8 cellular contexts compared by ENCODE assay signal in genomic region chr5:56951131-56951945, GRCh38. TPM values are rescaled to one million over a fixed set of nuclear protein-coding genes. Genes with fewer than 3 reads are reported as not detected.
DNase-seq lines count a peak whose midpoint lies in the region; ATAC-seq, FAIRE-seq and TF ChIP-seq lines count a peak whose summit lies in the region.

No MANE protein-coding gene starts in this region.

- TF ChIP-seq EP300 in tibial nerve (IDR thresholded peaks at IDR 0.05), result no peak

- TF ChIP-seq POLR2A in GM12891 (IDR thresholded peaks at IDR 0.05; ENCODE audit: low read depth, low read length) (no peak), H54 (IDR thresholded peaks at IDR 0.05; ENCODE audit: low read depth, low read length) (no peak), esophagus squamous epithelium (IDR thresholded peaks at IDR 0.05) (no peak), tibial nerve (IDR thresholded peaks at IDR 0.05) (no peak)

- H3K27me3 ChIP-seq in esophagus squamous epithelium (peaks cover 0 to 19% (median 0%) of the 10 kb centered on the region in 4 donors), tibial nerve (no peaks in the 10 kb centered on the region)

- H3K4me1 Mint-ChIP-seq in natural killer cell, result peaks cover 28 to 30% of the 10 kb centered on the region in 2 donors

- no peak for TF ChIP-seq CTCF in LNCaP clone FGC (IDR thresholded peaks at IDR 0.05; ENCODE audit: control insufficient read depth, extremely low read depth, insufficient read depth)
- TF ChIP-seq CTCF in esophagus squamous epithelium (IDR thresholded peaks at IDR 0.05), result no peak
- no peak for TF ChIP-seq CTCF in natural killer cell (IDR thresholded peaks at IDR 0.05)
- no peak for TF ChIP-seq CTCF in tibial nerve (IDR thresholded peaks at IDR 0.05)

- FAIRE-seq in GM12891 (lab: Jason Lieb, UNC), result no peak
- no peak for FAIRE-seq in H54 (lab: Jason Lieb, UNC)

- ATAC-seq in natural killer cell, result peak; percentile 32 to 45 (median 44)

- H3K9me3 ChIP-seq in esophagus squamous epithelium, result no peaks in the 10 kb centered on the region
- H3K9me3 ChIP-seq in tibial nerve, result no peaks in the 10 kb centered on the region

- H3K4me3 Mint-ChIP-seq in natural killer cell, result peak overlapping the region; percentile 87

- H3K27ac ChIP-seq in esophagus squamous epithelium (peak overlapping the region; percentile 87 to 93 (median 92)), tibial nerve (peak overlapping the region; percentile 86 to 96 (median 89))

- H3K27me3 Mint-ChIP-seq in natural killer cell (ENCODE audit: low read depth in 2 of 2), result peaks cover 11 to 17% of the 10 kb centered on the region in 2 donors

- H3K4me3 ChIP-seq in LNCaP clone FGC (ENCODE audit: low read depth, low read length) (peak overlapping the region; percentile 85), esophagus squamous epithelium (peak overlapping the region; percentile 79 to 98 (median 90)), tibial nerve (peak overlapping the region; percentile 80 to 96 (median 87))

- H3K36me3 ChIP-seq in esophagus squamous epithelium (peaks cover 0 to 24% (median 0%) of the 10 kb centered on the region in 3 donors), tibial nerve (peaks cover 0 to 9% (median 0%) of the 10 kb centered on the region in 3 donors)

- H3K36me3 Mint-ChIP-seq in natural killer cell, result no peaks in the 10 kb centered on the region

- H3K27ac Mint-ChIP-seq in natural killer cell, result peak overlapping the region; percentile 74 to 80

- intact Hi-C loops in esophagus squamous epithelium (cut with DNase I) (no loop called here), natural killer cell (cut with micrococcal nuclease) (loop anchor here (5.0 kb wide), 1 partner anchor 266 kb away; no protein-coding TSS in a partner anchor)

- H3K9me3 Mint-ChIP-seq in natural killer cell, result no peaks in the 10 kb centered on the region

- DNase-seq in GM12891 (ENCODE audit: insufficient read length, low spot score) (peak; percentile 42), H54 (ENCODE audit: insufficient read length, low spot score) (peak; percentile 23), LNCaP clone FGC (ENCODE audit: low read depth) (no peak), activated T-cell treated with anti-CD3 and anti-CD28 coated beads for 48 hours (ENCODE audit: low read depth) (peak; percentile 24), esophagus squamous epithelium (lab: John Stamatoyannopoulos, UW) (no peak), natural killer cell (peak; percentile 17), tibial nerve (ENCODE audit: low spot score in 2 of 2) (no peak), A172 (ENCODE audit: low spot score) (no peak)

- peaks cover 0 to 24% (median 8%) of the 10 kb centered on the region in 3 donors for H3K4me1 ChIP-seq in esophagus squamous epithelium
- H3K4me1 ChIP-seq in tibial nerve, result peaks cover 0 to 32% (median 0%) of the 10 kb centered on the region in 4 donors

- 3% methylated on average over 6 of the region's 84 CpGs; no CpG with 5 or more reads in 1 of the 2 donors for WGBS in esophagus squamous epithelium, 2 donors
- WGBS in tibial nerve, 2 donors, result 0 to 1% methylated on average over 13 to 27 of the region's 84 CpGs

TF ChIP-seq in GM12891, 5 proteins besides CTCF, POLR2A, EP300 and RAD21:
- TF ChIP-seq POU2F2 (IDR thresholded peaks at IDR 0.05; ENCODE audit: low read depth, low read length) (no peak), POLR2AphosphoS5 (IDR thresholded peaks at IDR 0.05; ENCODE audit: low read depth, low read length) (no peak), TAF1 (IDR thresholded peaks at IDR 0.05; ENCODE audit: low read depth, low read length) (no peak)

RNA-seq across cellular contexts. Expression of gene MIER3, which starts 0.6 kb away (rescaled TPM):
- polyA plus RNA-seq in GM12891 (2012; ENCODE audit: low read depth, missing spikeins), result 3.1 TPM
- total RNA-seq in esophagus squamous epithelium, result 10 to 100 TPM; 13.0 to 26.1 (median 25.5) TPM
- 10 to 100 TPM; 20.4 to 30.8 (median 29.0) TPM for total RNA-seq in natural killer cell
- 10 to 100 TPM; 36.9 to 71.0 (median 48.8) TPM for total RNA-seq in tibial nerve
- total RNA-seq in A172 (2014; rRNA removed; shearing (Covaris generic)), result 17.0 and 32.1 TPM in 2 replicates

RNA-seq across cellular contexts. Expression of gene SETD9, which starts 41.9 kb away (rescaled TPM):
- 4.1 TPM for polyA plus RNA-seq in GM12891 (2012; ENCODE audit: low read depth, missing spikeins)
- total RNA-seq in esophagus squamous epithelium, result 10 to 100 TPM in 2 of 4 donors, 1 to 10 TPM in 2; 6.2 to 23.8 (median 8.7) TPM
- 1 to 10 TPM; 5.6 to 8.6 (median 6.0) TPM for total RNA-seq in natural killer cell
- total RNA-seq in tibial nerve, result 10 to 100 TPM in 2 of 4 donors, 1 to 10 TPM in 2; 3.3 to 16.8 (median 8.0) TPM
- 16.4 and 34.4 TPM in 2 replicates for total RNA-seq in A172 (2014; rRNA removed; shearing (Covaris generic))

Comparison
In these comparisons a context has a peak if more than half of its experiments do, and no peak if none do; other contexts are left out.
1. DNase-seq: peak in GM12891 (single experiment), H54 (single experiment), activated T-cell treated with anti-CD3 and anti-CD28 coated beads for 48 hours (single experiment) and natural killer cell (single experiment); none in LNCaP clone FGC (single experiment), esophagus squamous epithelium (single experiment), tibial nerve (0 of 2) and A172 (single experiment).
2. Peak in every context shown above with its lines, with median percentiles within 50 percentile points of each other: H3K4me3 ChIP-seq.